ENCODE assay signal across 23 cellular contexts in genomic region chr11:35558468-35558867, GRCh38. TPM values are rescaled to one million over a fixed set of nuclear protein-coding genes. Genes with fewer than 3 reads are reported as not detected.
DNase-seq lines count a peak whose midpoint lies in the region; TF ChIP-seq lines count a peak whose summit lies in the region.
"Had no signal": no experiment of that assay in that cellular context is flagged by ENCODE, and none has a peak within 500 bp of the region (broad histone marks: within the 10 kb centered on the region; RNA-seq: fewer than 3 reads in every experiment).

No MANE protein-coding gene starts in this region.

- H3K9me3 ChIP-seq in AG04450 (ENCODE audit: control insufficient read depth, insufficient read depth, low read length) (no peaks in the 10 kb centered on the region; the same call in 1 of the 2 replicates), ascending aorta (no peaks in the 10 kb centered on the region), muscle layer of duodenum (ENCODE audit: control insufficient read depth in 1 of 2, low read length in 2 of 2) (no peaks in the 10 kb centered on the region), spleen (no peaks in the 10 kb centered on the region)
- H3K9me3 ChIP-seq: A549, colonic mucosa, SK-N-SH, testis had no signal

- CTCF ChIA-PET in AG04450 (lab: Charles Lee) = no interaction called here

- DNase-seq in AG04450 (ENCODE audit: low read depth, low spot score) = no peak
- no peak for DNase-seq in ascending aorta (ENCODE audit: low spot score in 2 of 2)
- DNase-seq in fibroblast of villous mesenchyme (ENCODE audit: low read depth) = peak; percentile 70
- DNase-seq in NCI-H2171 treated with DMSO at 0.1 percent for 48 hours (lab: John Stamatoyannopoulos, UW) = no peak
- DNase-seq in pons (ENCODE audit: low spot score) = no peak
- DNase-seq in activated gamma-delta T cell treated with Interleukin-2 at 50 U/mL for 16 hours = no peak
- no peak for DNase-seq in spleen
- DNase-seq: activated B cell treated with CpG ODN at 0.5 μM for 24 hours; activated CD4-positive, alpha-beta T cell treated with anti-CD3 and anti-CD28 coated beads, Interleukin-2, amount 50 U/mL, for 48 hours; activated naive CD4-positive, alpha-beta T cell treated with anti-CD3 and anti-CD28 coated beads for 36 hours; colonic mucosa; DMS 273 treated with DMSO at 0.1 percent for 48 hours; GF-D8; HFFc6; midbrain; NCI-H1417 treated with DMSO at 0.1 percent for 48 hours; NCI-H2107; NCI-H510A; SK-N-SH; testis had no signal

- no peaks in the 10 kb centered on the region for H3K27me3 ChIP-seq in AG04450 (ENCODE audit: control insufficient read depth, insufficient read depth, low read length)
- H3K27me3 ChIP-seq in ascending aorta = no peaks in the 10 kb centered on the region
- H3K27me3 ChIP-seq in muscle layer of duodenum (ENCODE audit: low read depth, low read length) = no peaks in the 10 kb centered on the region
- H3K27me3 ChIP-seq in spleen (replicated peaks in 1 of 7) = peaks cover 0 to 18% (median 0%) of the 10 kb centered on the region in 7 donors
- H3K27me3 ChIP-seq: colonic mucosa, testis had no signal

- intact Hi-C loops in ascending aorta (cut with DNase I) (no loop called here), spleen (cut with DNase I; ENCODE audit: low total_unique reads) (no loop called here)

- H3K4me3 ChIP-seq in AG04450 (ENCODE audit: low read depth, low read length) (no peak overlapping the region), ascending aorta (no peak overlapping the region), fibroblast of villous mesenchyme (ENCODE audit: low read depth, low read length) (no peak overlapping the region), muscle layer of duodenum (ENCODE audit: low read depth in 1 of 2, low read length in 2 of 2) (no peak overlapping the region), spleen (no peak overlapping the region)
- H3K4me3 ChIP-seq: A549, colonic mucosa, testis had no signal

- 0 out of 2 replicates have a peak, but pooled peaks have one; percentile 17 for TF ChIP-seq CTCF in AG04450 (IDR thresholded peaks at IDR 0.05; ENCODE audit: low read depth, low read length)
- peak in 1 of 3 experiments; percentile 14 for TF ChIP-seq CTCF in ascending aorta (IDR thresholded peaks at IDR 0.05)
- TF ChIP-seq CTCF in fibroblast of villous mesenchyme (IDR thresholded peaks at IDR 0.05; ENCODE audit: insufficient read depth, low read depth, low read length) = no peak
- peak in 1 of 11 experiments; percentile 16 for TF ChIP-seq CTCF in spleen (IDR thresholded peaks at IDR 0.05 in 8 of 11, conservative IDR thresholded peaks at IDR 0.05 in 3 of 11)

- no peak for TF ChIP-seq POLR2A in spleen (IDR thresholded peaks at IDR 0.05)

- H3K36me3 ChIP-seq in ascending aorta (no peaks in the 10 kb centered on the region), muscle layer of duodenum (ENCODE audit: control insufficient read depth in 1 of 2, insufficient read depth in 2 of 2, low read length in 2 of 2) (no peaks in the 10 kb centered on the region), spleen (no peaks in the 10 kb centered on the region)
- H3K36me3 ChIP-seq: colonic mucosa had no signal

- no peak overlapping the region for H3K27ac ChIP-seq in AG04450 (ENCODE audit: low read depth, low read length)
- peak overlapping the region; percentile 11 to 46 for H3K27ac ChIP-seq in ascending aorta
- H3K27ac ChIP-seq in muscle layer of duodenum (ENCODE audit: low read length) = peak overlapping the region; percentile 34
- H3K27ac ChIP-seq in spleen = no peak overlapping the region
- H3K27ac ChIP-seq: A549, colonic mucosa, testis had no signal

- 68 to 83% (median 76%) methylated on average over 3 of the region's 3 CpGs for WGBS in spleen, 5 donors

- POLR2A ChIA-PET in AG04450 (lab: Yijun Ruan, JAX) = interaction anchor here (1.6 kb wide), 1 partner anchor 33 kb away, joined by 3 read pairs; the partner anchor contains the start of gene PAMR1

- H3K4me1 ChIP-seq in ascending aorta (peaks cover 0 to 6% of the 10 kb centered on the region in 2 donors), muscle layer of duodenum (ENCODE audit: control insufficient read depth in 1 of 2, insufficient read depth in 2 of 2, low read length in 2 of 2) (peaks cover 0 to 10% of the 10 kb centered on the region in 2 donors), spleen (no peaks in the 10 kb centered on the region)
- H3K4me1 ChIP-seq: A549, colonic mucosa, testis had no signal

RNA-seq across cellular contexts. Expression of gene PAMR1, which starts 33.1 kb away (rescaled TPM):
- 215 and 247 TPM in 2 replicates for polyA plus RNA-seq in AG04450 (2011; rRNA removed)
- polyA minus RNA-seq in AG04450 (2011; rRNA and poly(A)+ RNA removed) = 171 and 216 TPM in 2 replicates
- total RNA-seq in ascending aorta = 4.6 TPM
- total RNA-seq in fibroblast of villous mesenchyme = 416 and 493 TPM in 2 replicates
- total RNA-seq in spleen = 10 to 100 TPM in 2 of 7 donors, 1 to 10 TPM in 5; 4.1 to 23.6 (median 5.6) TPM
- 1 to 10 TPM; 1.3 to 2.6 (median 2.3) TPM for polyA plus RNA-seq in spleen
- total RNA-seq: activated B cell treated with CpG ODN at 0.5 μM for 24 hours; activated naive CD4-positive, alpha-beta T cell treated with anti-CD3 and anti-CD28 coated beads for 36 hours; HepG2 had no signal
- polyA plus RNA-seq: A549, HepG2 had no signal

RNA-seq across cellular contexts. Expression of gene FJX1, which starts 59.8 kb away (rescaled TPM):
- polyA plus RNA-seq in AG04450 (2011; rRNA removed) = 4.8 and 5.6 TPM in 2 replicates
- polyA minus RNA-seq in AG04450 (2011; rRNA and poly(A)+ RNA removed) = 4.4 and 6.0 TPM in 2 replicates
- total RNA-seq in ascending aorta = 16.4 TPM
- 89.8 and 205 TPM in 2 replicates for total RNA-seq in fibroblast of villous mesenchyme
- total RNA-seq in spleen = 10 to 100 TPM in 4 of 7 donors, 1 to 10 TPM in 3; 7.5 to 40.6 (median 10.4) TPM
- 1 to 10 TPM; 3.0 to 3.3 (median 3.2) TPM for polyA plus RNA-seq in spleen

Comparison
In these comparisons a context has a peak if more than half of its experiments do, and no peak if none do; other contexts are left out.
1. H3K27ac ChIP-seq: peak in ascending aorta (2 of 2) and muscle layer of duodenum (single experiment); none in AG04450 (single experiment) and spleen (0 of 8).
2. RNA of gene PAMR1, which starts 33.1 kb away (total RNA-seq): 416 to 493 TPM in fibroblast of villous mesenchyme; 4.1 to 23.6 TPM in spleen and 4.6 TPM in ascending aorta (single experiment); every median in the first group is over 10 times any median in the second.